ENCODE assay signal across 22 cellular contexts in genomic region chr5:80249876-80250275, GRCh38. TPM values are rescaled to one million over a fixed set of nuclear protein-coding genes. Genes with fewer than 3 reads are reported as not detected.
DNase-seq lines count a peak whose midpoint lies in the region; ATAC-seq and TF ChIP-seq lines count a peak whose summit lies in the region.
"Had no signal": no experiment of that assay in that cellular context is flagged by ENCODE, and none has a peak within 500 bp of the region (broad histone marks: within the 10 kb centered on the region; RNA-seq: fewer than 3 reads in every experiment).

No MANE protein-coding gene starts in this region.

- ATAC-seq in CD4-positive, alpha-beta T cell (ENCODE audit: poor library complexity), result no peak
- ATAC-seq in GM23338, result no peak
- ATAC-seq in naive thymus-derived CD4-positive, alpha-beta T cell, result no peak
- no peak for ATAC-seq in GM18867 (IDR thresholded peaks at IDR 0.05; ENCODE audit: unreplicated experiment)
- ATAC-seq: natural killer cell treated with Interleukin-12 subunit alpha and Interleukin-12 subunit beta and Interleukin-15 and Interleukin-18, amount 100 ng/mL, for 72 hours; psoas muscle had no signal

- no peaks in the 10 kb centered on the region for H3K27me3 ChIP-seq in CD4-positive, alpha-beta T cell (ENCODE audit: control insufficient read depth, insufficient read depth, low read length)
- H3K27me3 ChIP-seq in GM23338 (ENCODE audit: insufficient read depth), result peaks cover under 1% of the 10 kb centered on the region; the same call in 1 of the 2 replicates
- H3K27me3 ChIP-seq in naive thymus-derived CD4-positive, alpha-beta T cell (ENCODE audit: control insufficient read depth in 2 of 2, insufficient read depth in 2 of 2, low read length in 2 of 2), result no peaks in the 10 kb centered on the region
- H3K27me3 ChIP-seq in A673 (replicated peaks; ENCODE audit: insufficient read depth, low read depth, low read length, poor library complexity), result no peaks in the 10 kb centered on the region
- H3K27me3 ChIP-seq: hepatocyte had no signal

- H3K9me3 ChIP-seq in CD4-positive, alpha-beta T cell (ENCODE audit: control insufficient read depth, low read length), result no peaks in the 10 kb centered on the region
- no peaks in the 10 kb centered on the region for H3K9me3 ChIP-seq in naive thymus-derived CD4-positive, alpha-beta T cell (ENCODE audit: control insufficient read depth in 2 of 3, low read length in 3 of 3)
- no peaks in the 10 kb centered on the region for H3K9me3 ChIP-seq in A673 (ENCODE audit: low read depth, low read length, poor library complexity, severe bottlenecking)
- H3K9me3 ChIP-seq: HAP-1, psoas muscle, thoracic aorta had no signal

- no peak overlapping the region for H3K4me3 ChIP-seq in GM23338
- no peak overlapping the region for H3K4me3 ChIP-seq in naive thymus-derived CD4-positive, alpha-beta T cell (ENCODE audit: low read length)
- H3K4me3 ChIP-seq in A673 (ENCODE audit: low read depth, low read length, poor library complexity, severe bottlenecking), result no peak overlapping the region
- H3K4me3 ChIP-seq: HAP-1, hepatocyte, psoas muscle, thoracic aorta had no signal

- no peak for TF ChIP-seq CTCF in CD4-positive, alpha-beta T cell (IDR thresholded peaks at IDR 0.05)
- TF ChIP-seq CTCF in GM23338 (conservative IDR thresholded peaks at IDR 0.05; ENCODE audit: low read depth in 2 of 2) (no peak), A673 (conservative IDR thresholded peaks at IDR 0.05; ENCODE audit: low read depth, low read length) (no peak)

- POLR2A ChIA-PET in CD4-positive, alpha-beta T cell (lab: Charles Lee), result interaction anchor here (0.6 to 1.5 kb wide), 5 partner anchors 16 to 158 kb away, joined by 3 read pairs; no protein-coding TSS in a partner anchor
- POLR2A ChIA-PET in naive thymus-derived CD4-positive, alpha-beta T cell (lab: Charles Lee), result interaction anchor here (0.7 to 9.9 kb wide), 8 partner anchors 12 to 114 kb away, joined by 3 to 108 read pairs (median 5); no protein-coding TSS in a partner anchor
- POLR2A ChIA-PET in A673 (lab: Charles Lee; ENCODE audit: low non-redundant PET), result no interaction called here

- DNase-seq in CD4-positive, alpha-beta T cell, result no peak
- peak; percentile 45 for DNase-seq in GM23338 (ENCODE audit: low spot score)
- DNase-seq in activated T-helper 2 cell treated with anti-CD3 and anti-CD28 coated beads, Interferon-gamma antibody, Interleukin-2, Interleukin-4, amounts not matched to agents 10 μg/mL and 5 μg/mL and 100 μg/mL, durations not matched to agents 14 hours and 24 hours and 36 hours (ENCODE audit: low spot score), result no peak
- DNase-seq in naive thymus-derived CD4-positive, alpha-beta T cell, result no peak
- no peak for DNase-seq in A673 (ENCODE audit: low spot score)
- no peak for DNase-seq in activated CD4-positive, CD25-positive, alpha-beta regulatory T cell (lab: John Stamatoyannopoulos, UW)
- DNase-seq: activated CD4-positive, alpha-beta T cell treated with anti-CD3 and anti-CD28 coated beads for 1 hour; activated T-cell treated with anti-CD3 and anti-CD28 coated beads, Interleukin-2, amount 50 U/mL, for 1 hour; islet precursor cell; NCI-H1105; NCI-H2171 treated with DMSO at 0.1 percent for 48 hours; psoas muscle; SHP77; small intestine; stimulated activated CD4-positive, alpha-beta T cell treated with anti-CD3 and anti-CD28 coated beads, Interleukin-4, amount 100 ng/mL, for 24 hours; T-helper 9 cell had no signal

- H3F3A ChIP-seq in GM23338 (replicated peaks; ENCODE audit: low read depth), result peaks cover 12% of the 10 kb centered on the region

- BruUV-seq in A673 (replicated peaks; lab: Mats Ljungman, UMichigan), result no TSS peak

- H3K27ac ChIP-seq in CD4-positive, alpha-beta T cell (ENCODE audit: low read depth, low read length), result no peak overlapping the region
- H3K27ac ChIP-seq in GM23338 (ENCODE audit: low read depth) (no peak overlapping the region), A673 (ENCODE audit: low read depth, low read length, poor library complexity, severe bottlenecking) (no peak overlapping the region)
- no peak overlapping the region for H3K27ac ChIP-seq in naive thymus-derived CD4-positive, alpha-beta T cell (ENCODE audit: low read depth, low read length)
- H3K27ac ChIP-seq: hepatocyte, psoas muscle, thoracic aorta had no signal

- no peaks in the 10 kb centered on the region for H3K9me2 ChIP-seq in GM23338 (ENCODE audit: insufficient read depth)

- H3K4me1 Mint-ChIP-seq in CD4-positive, alpha-beta T cell (ENCODE audit: low read depth), result peaks cover 89% of the 10 kb centered on the region
- peaks cover 82% of the 10 kb centered on the region for H3K4me1 Mint-ChIP-seq in GM23338
- H3K4me1 Mint-ChIP-seq in activated T-helper 2 cell treated with anti-CD3 and anti-CD28 coated beads, Interferon-gamma antibody, Interleukin-2, Interleukin-4, amounts not matched to agents 10 μg/mL and 5 μg/mL and 100 μg/mL, durations not matched to agents 14 hours and 24 hours and 36 hours (ENCODE audit: low read depth), result peaks cover 72% of the 10 kb centered on the region
- H3K4me1 Mint-ChIP-seq in naive thymus-derived CD4-positive, alpha-beta T cell, result peaks cover 57 to 91% (median 81%) of the 10 kb centered on the region in 7 donors

- peaks cover 70% of the 10 kb centered on the region for H3K36me3 Mint-ChIP-seq in CD4-positive, alpha-beta T cell (ENCODE audit: low read depth)
- H3K36me3 Mint-ChIP-seq in GM23338 (ENCODE audit: low read depth), result peaks cover 21% of the 10 kb centered on the region
- peaks cover 39% of the 10 kb centered on the region for H3K36me3 Mint-ChIP-seq in activated T-helper 2 cell treated with anti-CD3 and anti-CD28 coated beads, Interferon-gamma antibody, Interleukin-2, Interleukin-4, amounts not matched to agents 10 μg/mL and 5 μg/mL and 100 μg/mL, durations not matched to agents 14 hours and 24 hours and 36 hours (ENCODE audit: low read depth)
- peaks cover 20 to 48% (median 34%) of the 10 kb centered on the region in 5 donors for H3K36me3 Mint-ChIP-seq in naive thymus-derived CD4-positive, alpha-beta T cell

- no peak overlapping the region for H2AFZ ChIP-seq in GM23338
- H2AFZ ChIP-seq: hepatocyte had no signal

- H3K4me1 ChIP-seq in GM23338 (ENCODE audit: insufficient read depth) (peaks cover 83% of the 10 kb centered on the region), A673 (ENCODE audit: insufficient read depth, low read length, poor library complexity, severe bottlenecking) (peaks cover 26% of the 10 kb centered on the region)
- H3K4me1 ChIP-seq in naive thymus-derived CD4-positive, alpha-beta T cell (ENCODE audit: control insufficient read depth in 2 of 2, insufficient read depth in 2 of 2, low read length in 2 of 2), result peaks cover 29 to 63% of the 10 kb centered on the region in 2 donors

- peaks cover 98% of the 10 kb centered on the region for H3K79me2 ChIP-seq in GM23338 (replicated peaks; ENCODE audit: insufficient read depth)

- no peak overlapping the region for H3K4me2 ChIP-seq in GM23338
- H3K4me2 ChIP-seq: hepatocyte had no signal

- H3K36me3 ChIP-seq in GM23338 (ENCODE audit: insufficient read depth) (no peaks in the 10 kb centered on the region), A673 (ENCODE audit: insufficient read depth, low read length, poor library complexity, severe bottlenecking) (no peaks in the 10 kb centered on the region)
- H3K36me3 ChIP-seq in naive thymus-derived CD4-positive, alpha-beta T cell (ENCODE audit: control insufficient read depth in 2 of 3, insufficient read depth in 3 of 3, low read length in 3 of 3), result peaks cover 0 to 4% (median 0%) of the 10 kb centered on the region in 3 experiments
- H3K36me3 ChIP-seq: HAP-1, thoracic aorta had no signal

- H3K27ac Mint-ChIP-seq in CD4-positive, alpha-beta T cell, result peak overlapping the region; percentile 75
- H3K27ac Mint-ChIP-seq in GM23338, result peak overlapping the region; percentile 83
- H3K27ac Mint-ChIP-seq in activated T-helper 2 cell treated with anti-CD3 and anti-CD28 coated beads, Interferon-gamma antibody, Interleukin-2, Interleukin-4, amounts not matched to agents 10 μg/mL and 5 μg/mL and 100 μg/mL, durations not matched to agents 14 hours and 24 hours and 36 hours, result peak overlapping the region; percentile 51
- peak overlapping the region; percentile 16 to 91 (median 79) for H3K27ac Mint-ChIP-seq in naive thymus-derived CD4-positive, alpha-beta T cell
- H3K27ac Mint-ChIP-seq: natural killer cell treated with Interleukin-12 subunit alpha and Interleukin-12 subunit beta and Interleukin-15 and Interleukin-18, amount 100 ng/mL, for 72 hours had no signal

- no peaks in the 10 kb centered on the region for H3K9me3 Mint-ChIP-seq in CD4-positive, alpha-beta T cell
- H3K9me3 Mint-ChIP-seq in GM23338, result peaks cover 4% of the 10 kb centered on the region
- peaks cover 4% of the 10 kb centered on the region for H3K9me3 Mint-ChIP-seq in activated T-helper 2 cell treated with anti-CD3 and anti-CD28 coated beads, Interferon-gamma antibody, Interleukin-2, Interleukin-4, amounts not matched to agents 10 μg/mL and 5 μg/mL and 100 μg/mL, durations not matched to agents 14 hours and 24 hours and 36 hours
- peaks cover 0 to 5% (median 2%) of the 10 kb centered on the region in 11 donors for H3K9me3 Mint-ChIP-seq in naive thymus-derived CD4-positive, alpha-beta T cell
- H3K9me3 Mint-ChIP-seq: natural killer cell treated with Interleukin-12 subunit alpha and Interleukin-12 subunit beta and Interleukin-15 and Interleukin-18, amount 100 ng/mL, for 72 hours had no signal

- CTCF ChIA-PET in CD4-positive, alpha-beta T cell (lab: Charles Lee), result interaction anchor here (1.1 kb wide), 1 partner anchor 158 kb away, joined by 5 read pairs; no protein-coding TSS in a partner anchor
- CTCF ChIA-PET in naive thymus-derived CD4-positive, alpha-beta T cell (lab: Charles Lee), result interaction anchor here (0.7 to 1.2 kb wide), 4 partner anchors 16 to 166 kb away, joined by 3 to 4 read pairs (median 3); no protein-coding TSS in a partner anchor
- CTCF ChIA-PET in A673 (lab: Charles Lee), result no interaction called here

- intact Hi-C loops in CD4-positive, alpha-beta T cell (cut with DNase I, micrococcal nuclease), result loop anchor here (5.0 to 10.0 kb wide), 4 partner anchors 38 to 405 kb away; partner anchors contain the start of genes DHFR (in 1 of the 2) and MSH3 (in 1 of the 2)
- intact Hi-C loops in activated T-helper 2 cell treated with anti-CD3 and anti-CD28 coated beads, Interferon-gamma antibody, Interleukin-2, Interleukin-4, amounts not matched to agents 10 μg/mL and 5 μg/mL and 100 μg/mL, durations not matched to agents 14 hours and 24 hours and 36 hours (cut with micrococcal nuclease), result loop anchor here (5.0 kb wide), 2 partner anchors 38 to 258 kb away; partner anchors contain the start of gene MTX3
- intact Hi-C loops in naive thymus-derived CD4-positive, alpha-beta T cell (cut with micrococcal nuclease), result loop anchor here (5.0 to 10.0 kb wide), 4 partner anchors 635 to 1052 kb away; partner anchors contain the start of genes JMY (in 2 of the 2), TENT2 (in 1 of the 2) and ZCCHC9 (in 1 of the 2)
- intact Hi-C loops in A673 (cut with micrococcal nuclease; ENCODE audit: unreplicated experiment), result no loop called here

- H3K4me3 Mint-ChIP-seq in CD4-positive, alpha-beta T cell, result peak overlapping the region; percentile 44
- peak overlapping the region; percentile 37; the same call in 1 of the 3 replicates for H3K4me3 Mint-ChIP-seq in GM23338
- H3K4me3 Mint-ChIP-seq in activated T-helper 2 cell treated with anti-CD3 and anti-CD28 coated beads, Interferon-gamma antibody, Interleukin-2, Interleukin-4, amounts not matched to agents 10 μg/mL and 5 μg/mL and 100 μg/mL, durations not matched to agents 14 hours and 24 hours and 36 hours (ENCODE audit: low read depth), result no peak overlapping the region
- H3K4me3 Mint-ChIP-seq in naive thymus-derived CD4-positive, alpha-beta T cell, result peak overlapping the region; percentile 6 to 98 (median 70)
- H3K4me3 Mint-ChIP-seq: CD14-positive monocyte; natural killer cell treated with Interleukin-12 subunit alpha and Interleukin-12 subunit beta and Interleukin-15 and Interleukin-18, amount 100 ng/mL, for 72 hours had no signal

- H3K27me3 Mint-ChIP-seq in CD4-positive, alpha-beta T cell, result no peaks in the 10 kb centered on the region
- H3K27me3 Mint-ChIP-seq in GM23338 (ENCODE audit: insufficient read depth, low read depth, poor library complexity), result peaks cover 8% of the 10 kb centered on the region
- H3K27me3 Mint-ChIP-seq in activated T-helper 2 cell treated with anti-CD3 and anti-CD28 coated beads, Interferon-gamma antibody, Interleukin-2, Interleukin-4, amounts not matched to agents 10 μg/mL and 5 μg/mL and 100 μg/mL, durations not matched to agents 14 hours and 24 hours and 36 hours (ENCODE audit: low read depth), result no peaks in the 10 kb centered on the region
- no peaks in the 10 kb centered on the region for H3K27me3 Mint-ChIP-seq in naive thymus-derived CD4-positive, alpha-beta T cell
- H3K27me3 Mint-ChIP-seq: natural killer cell treated with Interleukin-12 subunit alpha and Interleukin-12 subunit beta and Interleukin-15 and Interleukin-18, amount 100 ng/mL, for 72 hours had no signal

- peaks cover 52% of the 10 kb centered on the region for H4K20me1 ChIP-seq in GM23338 (replicated peaks; ENCODE audit: insufficient read depth)

RNA-seq across cellular contexts. Expression of gene SERINC5, which starts 6.0 kb away (rescaled TPM):
- 100 to 1,000 TPM; 115 to 123 TPM for total RNA-seq in CD4-positive, alpha-beta T cell
- total RNA-seq in GM23338 (2014; rRNA removed; shearing (Covaris generic)), result 101 and 107 TPM in 2 replicates
- 32.3 and 34.0 TPM in 2 replicates for polyA plus RNA-seq in GM23338 (2016; fragmentation: Nextera tagmentation; extraction: Ambion mirVana)
- 18.9 and 19.0 TPM in 2 replicates for total RNA-seq in activated T-helper 2 cell treated with anti-CD3 and anti-CD28 coated beads, Interferon-gamma antibody, Interleukin-2, Interleukin-4, amounts not matched to agents 10 μg/mL and 5 μg/mL and 100 μg/mL, durations not matched to agents 14 hours and 24 hours and 36 hours
- 100 to 1,000 TPM in 4 of 5 experiments, 10 to 100 TPM in 1; 71.2 to 164 (median 163) TPM for total RNA-seq in naive thymus-derived CD4-positive, alpha-beta T cell
- polyA plus RNA-seq in naive thymus-derived CD4-positive, alpha-beta T cell, result 10 to 100 TPM; 34.3 to 34.9 TPM
- 20.6 and 21.0 TPM in 2 replicates for total RNA-seq in A673 (2021)
